Comparison of ENCODE assay signal across 1 cellular context in genomic region chr17:1461193-1461944, GRCh38.
TF ChIP-seq lines count a peak whose summit lies in the region.

No MANE protein-coding gene starts in this region.

TF ChIP-seq in K562, 482 proteins besides CTCF, POLR2A, EP300 and RAD21:
- TF ChIP-seq ZNF316 (IDR thresholded peaks at IDR 0.05) (peak; percentile 22; the same call in 1 of the 2 replicates), ZNF639 (CRISPR knock-in tag; conservative IDR thresholded peaks at IDR 0.05 in 1 of 2, IDR thresholded peaks at IDR 0.05 in 1 of 2) (no peak)
